19 cellular contexts compared by ENCODE assay signal in genomic region chr17:62000186-62000585, GRCh38.
"Had no signal": no experiment of that assay in that cellular context is flagged by ENCODE, and none has a peak within 500 bp of the region (broad histone marks: within the 10 kb centered on the region; RNA-seq: fewer than 3 reads in every experiment).

No MANE protein-coding gene starts in this region.

- H3K27ac ChIP-seq: brain microvascular endothelial cell, heart left ventricle, tibial nerve had no signal

- H3K9me3 ChIP-seq: heart left ventricle, tibial nerve had no signal

- H3K9me3 Mint-ChIP-seq: immature natural killer cell; naive thymus-derived CD4-positive, alpha-beta T cell; T-cell; T-helper 2 cell treated with Interferon-gamma antibody and Interleukin-4, amounts not matched to agents 5 μg/mL and 100 μg/mL, for 36 hours had no signal

- H3K27me3 Mint-ChIP-seq: activated naive CD8-positive, alpha-beta T cell treated with anti-CD3 and anti-CD28 coated beads, Interleukin-2, amount 10 ng/mL, durations not matched to agents 7 days and 5 days; naive thymus-derived CD4-positive, alpha-beta T cell; T-cell had no signal

- H3K27ac Mint-ChIP-seq: activated naive CD8-positive, alpha-beta T cell treated with anti-CD3 and anti-CD28 coated beads, Interleukin-2, amount 10 ng/mL, durations not matched to agents 7 days and 5 days; T-helper 2 cell treated with Interferon-gamma antibody and Interleukin-4, amounts not matched to agents 5 μg/mL and 100 μg/mL, for 36 hours had no signal

- H3K4me3 Mint-ChIP-seq: activated naive CD8-positive, alpha-beta T cell treated with anti-CD3 and anti-CD28 coated beads, Interleukin-2, amount 10 ng/mL, durations not matched to agents 7 days and 5 days; immature natural killer cell; T-cell; T-helper 2 cell treated with Interferon-gamma antibody and Interleukin-4, amounts not matched to agents 5 μg/mL and 100 μg/mL, for 36 hours had no signal

- H3K27me3 ChIP-seq: brain microvascular endothelial cell, heart left ventricle, tibial nerve had no signal

- H3K4me3 ChIP-seq: heart left ventricle, tibial nerve had no signal

- ATAC-seq: heart left ventricle; left colon; naive thymus-derived CD4-positive, alpha-beta T cell; right cardiac atrium; T-cell had no signal

- DNase-seq: activated CD4-positive, alpha-beta T cell treated with anti-CD3 and anti-CD28 coated beads for 48 hours; activated CD4-positive, alpha-beta T cell treated with anti-CD3 and anti-CD28 coated beads, Interleukin-2, amount 50 U/mL, for 48 hours; activated CD8-positive, alpha-beta memory T cell treated with anti-CD3 and anti-CD28 coated beads for 24 hours; activated naive CD8-positive, alpha-beta T cell treated with anti-CD3 and anti-CD28 coated beads, Interleukin-2, amount 10 ng/mL, durations not matched to agents 7 days and 5 days; brain microvascular endothelial cell; cortex of kidney; heart left ventricle; hypothalamus; immature natural killer cell; kidney; left colon; midbrain; naive thymus-derived CD4-positive, alpha-beta T cell; right cardiac atrium; stimulated activated CD4-positive, alpha-beta T cell treated with anti-CD3 and anti-CD28 coated beads, Interleukin-2, amount 100 ng/mL, for 48 hours; stimulated activated naive CD4-positive, alpha-beta T cell treated with Interleukin-2 at 50 U/mL for 16 hours; T-cell had no signal
